ENCODE assay signal across 24 cellular contexts in genomic region chr11:34182425-34182824, GRCh38.
DNase-seq lines count a peak whose midpoint lies in the region; ATAC-seq, FAIRE-seq and TF ChIP-seq lines count a peak whose summit lies in the region.
"Had no signal": no experiment of that assay in that cellular context is flagged by ENCODE, and none has a peak within 500 bp of the region (broad histone marks: within the 10 kb centered on the region; RNA-seq: fewer than 3 reads in every experiment).

No MANE protein-coding gene starts in this region.

- TF ChIP-seq CTCF in AG10803 (conservative IDR thresholded peaks at IDR 0.05; ENCODE audit: low read length) (no peak), OCI-LY3 (IDR thresholded peaks at IDR 0.05; ENCODE audit: low read depth, low read length) (no peak), K562 (IDR thresholded peaks at IDR 0.05 in 2 of 3, conservative IDR thresholded peaks at IDR 0.05 in 1 of 3; ENCODE audit: insufficient read depth in 2 of 3, low read depth in 1 of 3, low read length in 3 of 3) (no peak), kidney (IDR thresholded peaks at IDR 0.05; ENCODE audit: borderline replicate concordance, extremely low read depth, insufficient read depth) (no peak), ascending aorta (IDR thresholded peaks at IDR 0.05) (no peak)

- DNase-seq in AG10803 (ENCODE audit: low read depth) (peak; percentile 31), K562 (ENCODE audit: extremely low read depth in 1 of 4, low spot score in 3 of 4) (no peak), kidney (peak; percentile 20), NCI-H1436 treated with DMSO at 0.1 percent for 48 hours (lab: John Stamatoyannopoulos, UW) (no peak), ascending aorta (ENCODE audit: low spot score in 2 of 2) (no peak), ureter (ENCODE audit: low spot score) (no peak)
- DNase-seq in activated naive CD4-positive, alpha-beta T cell treated with anti-CD3 and anti-CD28 coated beads, Interleukin-2, amount 10 ng/mL, durations not matched to agents 7 days and 5 days: no peak
- DNase-seq: AML-193; BE2C; CD4-positive, alpha-beta T cell; CD8-positive, alpha-beta memory T cell; DMS 273 treated with DMSO at 0.1 percent for 48 hours; DMS79; EL; GDM1; H9 had no signal

- 0% methylated on average over 2 of the region's 2 CpGs for WGBS in K562 (ENCODE audit: insufficient coverage, low coverage, missing lambda C conversion rate)

- H3K4me3 ChIP-seq in AG10803 (ENCODE audit: low read length) (no peak overlapping the region), OCI-LY3 (ENCODE audit: low read length) (0 out of 2 replicates have a peak overlapping the region, but pooled peaks have one; percentile 1), K562 (no peak overlapping the region), kidney (ENCODE audit: low read length in 2 of 2) (no peak overlapping the region), ascending aorta (no peak overlapping the region)
- H3K4me3 ChIP-seq: BLaER1 treated with 17β-estradiol and CSF1 and Interleukin-3, amounts not matched to agents 10 nM and 100 nM; GM23338 had no signal

- peak overlapping the region; percentile 40 for H3K4me2 ChIP-seq in OCI-LY3 (ENCODE audit: low read length)
- H3K4me2 ChIP-seq in K562 (ENCODE audit: insufficient read depth, low read length): no peak overlapping the region
- H3K4me2 ChIP-seq: BLaER1 treated with 17β-estradiol and CSF1 and Interleukin-3, amounts not matched to agents 10 nM and 100 nM; GM23338 had no signal

- no TSS peak for BruUV-seq in K562 (replicated peaks; lab: Mats Ljungman, UMichigan)

- no peaks in the 10 kb centered on the region for H3K4me1 Mint-ChIP-seq in activated naive CD4-positive, alpha-beta T cell treated with anti-CD3 and anti-CD28 coated beads, Interleukin-2, amount 10 ng/mL, durations not matched to agents 7 days and 5 days
- H3K4me1 Mint-ChIP-seq: CD8-positive, alpha-beta memory T cell had no signal

- no peak for TF ChIP-seq RAD21 in K562 (CRISPR knock-in tag; conservative IDR thresholded peaks at IDR 0.05 in 1 of 2, IDR thresholded peaks at IDR 0.05 in 1 of 2)

- no peaks in the 10 kb centered on the region for H3K9me1 ChIP-seq in K562 (ENCODE audit: control insufficient read depth, insufficient read depth, low read length)

- H3K79me2 ChIP-seq in OCI-LY3 (ENCODE audit: low read length) (peaks cover 6% of the 10 kb centered on the region; the same call in 1 of the 2 replicates), K562 (ENCODE audit: control insufficient read depth, insufficient read depth, low read length) (no peaks in the 10 kb centered on the region)

- H3K36me3 ChIP-seq in OCI-LY3 (replicated peaks; ENCODE audit: low read depth, low read length) (peaks cover 7% of the 10 kb centered on the region), K562 (ENCODE audit: control insufficient read depth, insufficient read depth, low read length) (no peaks in the 10 kb centered on the region), kidney (ENCODE audit: control insufficient read depth in 1 of 2, insufficient read depth in 2 of 2, low read length in 2 of 2) (no peaks in the 10 kb centered on the region), ascending aorta (no peaks in the 10 kb centered on the region)
- H3K36me3 ChIP-seq: BE2C; BLaER1 treated with 17β-estradiol and CSF1 and Interleukin-3, amounts not matched to agents 10 nM and 100 nM had no signal

- ATAC-seq in K562: no peak
- ATAC-seq: GM23338, HCT116 had no signal

- peaks cover 11% of the 10 kb centered on the region for H3K27me3 Mint-ChIP-seq in activated naive CD4-positive, alpha-beta T cell treated with anti-CD3 and anti-CD28 coated beads, Interleukin-2, amount 10 ng/mL, durations not matched to agents 7 days and 5 days
- H3K27me3 Mint-ChIP-seq: CD4-positive, alpha-beta T cell had no signal

- H3K9me3 ChIP-seq in OCI-LY3 (ENCODE audit: insufficient read depth, low read length) (no peaks in the 10 kb centered on the region), K562 (replicated peaks; ENCODE audit: control insufficient read depth, insufficient read depth, low read depth, low read length) (no peaks in the 10 kb centered on the region), kidney (ENCODE audit: control insufficient read depth in 1 of 2, low read length in 2 of 2) (no peaks in the 10 kb centered on the region), ascending aorta (no peaks in the 10 kb centered on the region)
- H3K9me3 ChIP-seq: BE2C; BLaER1 treated with 17β-estradiol and CSF1 and Interleukin-3, amounts not matched to agents 10 nM and 100 nM had no signal

- TF ChIP-seq EP300 in K562 (IDR thresholded peaks at IDR 0.05; ENCODE audit: low read length): no peak

- H3K27ac Mint-ChIP-seq in activated naive CD4-positive, alpha-beta T cell treated with anti-CD3 and anti-CD28 coated beads, Interleukin-2, amount 10 ng/mL, durations not matched to agents 7 days and 5 days: no peak overlapping the region
- H3K27ac Mint-ChIP-seq: CD4-positive, alpha-beta T cell; GM23338; H9 had no signal

- H3K27me3 ChIP-seq in OCI-LY3 (ENCODE audit: low read depth, low read length): no peaks in the 10 kb centered on the region
- peaks cover 32 to 69% of the 10 kb centered on the region in 2 experiments; a peak in 4 of 5 replicates for H3K27me3 ChIP-seq in K562 (ENCODE audit: control insufficient read depth in 2 of 2, insufficient read depth in 2 of 2, low read length in 2 of 2)
- no peaks in the 10 kb centered on the region for H3K27me3 ChIP-seq in ascending aorta
- H3K27me3 ChIP-seq: BE2C; BLaER1 treated with 17β-estradiol and CSF1 and Interleukin-3, amounts not matched to agents 10 nM and 100 nM had no signal

- no peaks in the 10 kb centered on the region for H4K20me1 ChIP-seq in OCI-LY3 (ENCODE audit: insufficient read depth, low read length)
- H4K20me1 ChIP-seq in K562 (replicated peaks; ENCODE audit: control insufficient read depth, insufficient read depth, low read length): peaks cover 3% of the 10 kb centered on the region; the same call in 1 of the 2 replicates
- H4K20me1 ChIP-seq: BLaER1 treated with 17β-estradiol and CSF1 and Interleukin-3, amounts not matched to agents 10 nM and 100 nM had no signal

- H3K27ac ChIP-seq in OCI-LY3 (ENCODE audit: low read length): 0 out of 2 replicates have a peak overlapping the region, but pooled peaks have one; percentile 2
- H3K27ac ChIP-seq in K562 (ENCODE audit: extremely low read depth, low read depth, low read length): no peak overlapping the region
- no peak overlapping the region for H3K27ac ChIP-seq in kidney (ENCODE audit: low read depth in 2 of 2, low read length in 2 of 2)
- H3K27ac ChIP-seq in ascending aorta: no peak overlapping the region
- H3K27ac ChIP-seq: 22Rv1; BLaER1 treated with 17β-estradiol and CSF1 and Interleukin-3, amounts not matched to agents 10 nM and 100 nM had no signal

- no peaks in the 10 kb centered on the region for H3K9me3 Mint-ChIP-seq in activated naive CD4-positive, alpha-beta T cell treated with anti-CD3 and anti-CD28 coated beads, Interleukin-2, amount 10 ng/mL, durations not matched to agents 7 days and 5 days
- H3K9me3 Mint-ChIP-seq: CD14-positive monocyte; CD4-positive, alpha-beta T cell; CD8-positive, alpha-beta memory T cell; GM23338; H9 had no signal

- no peak overlapping the region for H2AFZ ChIP-seq in OCI-LY3 (ENCODE audit: low read depth, low read length)
- no peak overlapping the region for H2AFZ ChIP-seq in K562 (ENCODE audit: low read depth, low read length)
- H2AFZ ChIP-seq: GM23338 had no signal

- FAIRE-seq in K562 (lab: Jason Lieb, UNC): no peak
- no peak for FAIRE-seq in kidney (lab: Jason Lieb, UNC)
- FAIRE-seq: A204.1, D721Med had no signal

- TF ChIP-seq POLR2A in K562 (conservative IDR thresholded peaks at IDR 0.05): no peak

- H3K9ac ChIP-seq in OCI-LY3 (ENCODE audit: low read length) (no peak overlapping the region), K562 (ENCODE audit: insufficient read depth in 1 of 2, low read depth in 2 of 2, low read length in 2 of 2) (no peak overlapping the region), kidney (ENCODE audit: low read length in 2 of 2) (no peak overlapping the region)
- H3K9ac ChIP-seq: BLaER1 treated with 17β-estradiol and CSF1 and Interleukin-3, amounts not matched to agents 10 nM and 100 nM had no signal

- peaks cover 41% of the 10 kb centered on the region for H3K4me1 ChIP-seq in OCI-LY3 (ENCODE audit: low read length)
- no peaks in the 10 kb centered on the region for H3K4me1 ChIP-seq in K562 (replicated peaks in 1 of 2; ENCODE audit: control insufficient read depth in 2 of 2, insufficient read depth in 2 of 2, low read length in 2 of 2)
- H3K4me1 ChIP-seq in kidney (ENCODE audit: control insufficient read depth in 1 of 2, insufficient read depth in 1 of 2, low read depth in 1 of 2, low read length in 2 of 2): peaks cover 11 to 21% of the 10 kb centered on the region in 2 donors
- H3K4me1 ChIP-seq in ascending aorta: peaks cover 4 to 17% of the 10 kb centered on the region in 2 donors
- H3K4me1 ChIP-seq: BE2C; BLaER1 treated with 17β-estradiol and CSF1 and Interleukin-3, amounts not matched to agents 10 nM and 100 nM had no signal

- in situ Hi-C loops in K562 (cut with MboI): no loop called here

- intact Hi-C loops in K562 (cut with micrococcal nuclease) (no loop called here), kidney (cut with DNase I) (no loop called here), ascending aorta (cut with DNase I) (no loop called here)

- no peak overlapping the region for H3K4me3 Mint-ChIP-seq in activated naive CD4-positive, alpha-beta T cell treated with anti-CD3 and anti-CD28 coated beads, Interleukin-2, amount 10 ng/mL, durations not matched to agents 7 days and 5 days
- H3K4me3 Mint-ChIP-seq: CD14-positive monocyte; CD4-positive, alpha-beta T cell; CD8-positive, alpha-beta memory T cell; GM23338; H9 had no signal

- no peaks in the 10 kb centered on the region for H3K36me3 Mint-ChIP-seq in activated naive CD4-positive, alpha-beta T cell treated with anti-CD3 and anti-CD28 coated beads, Interleukin-2, amount 10 ng/mL, durations not matched to agents 7 days and 5 days
- H3K36me3 Mint-ChIP-seq: CD14-positive monocyte; CD8-positive, alpha-beta memory T cell had no signal

- CTCF ChIA-PET in K562 (lab: Yijun Ruan, JAX; ENCODE audit: low intra/inter-chr PET ratio): no interaction called here
- CTCF ChIA-PET in activated naive CD4-positive, alpha-beta T cell treated with anti-CD3 and anti-CD28 coated beads, Interleukin-2, amount 10 ng/mL, durations not matched to agents 7 days and 5 days (lab: Charles Lee): interaction anchor here (0.8 to 2.0 kb wide), 5 partner anchors 8 to 179 kb away, joined by 3 to 6 read pairs (median 4); no protein-coding TSS in a partner anchor

- POLR2A ChIA-PET in K562 (lab: Yijun Ruan, JAX): interaction anchor here (1.6 kb wide), 1 partner anchor 9 kb away, joined by 6 read pairs; no protein-coding TSS in a partner anchor

TF ChIP-seq in K562, 482 proteins besides CTCF, POLR2A, EP300 and RAD21:
- TF ChIP-seq HNRNPK (IDR thresholded peaks at IDR 0.05; ENCODE audit: low read depth, low read length, poor library complexity, severe bottlenecking) (peak; percentile 17), ZNF134 (CRISPR knock-in tag; conservative IDR thresholded peaks at IDR 0.05) (no peak), NEUROD1 (IDR thresholded peaks at IDR 0.05; ENCODE audit: borderline replicate concordance, low read depth, low read length, partially characterized antibody) (no peak), YBX1 (IDR thresholded peaks at IDR 0.05) (no peak)
TF ChIP-seq in K562: peak in this region for 1.

Comparison
In these comparisons a context has a peak if more than half of its experiments do, and no peak if none do; other contexts are left out.
1. DNase-seq: peak in AG10803 (single experiment) and kidney (single experiment); none in K562 (0 of 4), activated naive CD4-positive, alpha-beta T cell treated with anti-CD3 and anti-CD28 coated beads, Interleukin-2, amount 10 ng/mL, durations not matched to agents 7 days and 5 days (single experiment), NCI-H1436 treated with DMSO at 0.1 percent for 48 hours (single experiment), ascending aorta (0 of 2) and ureter (single experiment).